ENCODE assay signal across 8 cellular contexts in the genomic region with DNA sequence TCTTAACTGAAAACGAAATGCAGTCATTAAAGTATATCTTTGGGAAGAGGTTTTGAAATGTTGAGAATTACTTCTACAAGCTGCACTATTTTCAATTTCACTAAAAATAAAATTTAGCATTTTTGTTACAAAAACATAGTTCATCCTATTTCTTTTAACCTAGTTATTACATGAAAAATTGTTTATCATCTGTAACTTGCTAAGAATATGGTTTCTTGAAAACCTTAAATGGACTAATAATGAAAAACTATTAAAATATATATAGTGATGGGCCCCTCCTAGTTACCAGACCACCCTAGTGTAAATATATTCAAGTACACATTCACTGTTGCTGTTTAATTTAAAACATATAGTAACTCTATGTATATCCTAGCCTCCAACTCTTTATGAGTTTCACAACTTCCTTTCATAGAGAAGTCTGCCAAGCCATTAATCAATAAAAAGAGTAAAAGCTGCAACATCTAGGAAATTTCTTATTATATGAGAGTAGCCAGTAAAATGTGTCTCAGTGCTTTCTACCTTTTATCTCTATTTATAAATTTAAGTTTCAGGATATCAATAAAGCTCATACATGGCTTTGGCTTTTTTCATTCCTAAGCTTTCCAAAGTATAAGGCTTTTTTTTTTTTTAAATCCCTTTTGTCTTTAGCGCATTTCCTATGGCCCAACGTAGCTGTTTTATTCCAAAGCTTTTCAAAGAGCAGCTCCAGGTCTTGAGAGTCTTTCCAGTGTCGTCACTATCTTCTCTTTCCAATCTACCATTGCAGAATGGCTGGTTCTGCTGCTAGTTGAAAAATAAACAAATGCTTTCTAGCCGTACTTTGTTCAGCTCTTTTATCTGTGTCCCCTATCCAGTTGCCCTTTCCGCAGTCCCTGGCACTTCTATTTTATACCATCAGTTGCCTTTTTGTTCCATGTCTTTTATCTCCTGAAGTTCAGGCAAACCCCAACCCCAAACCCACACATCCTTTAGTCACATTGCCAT. TPM values are rescaled to one million over a fixed set of nuclear protein-coding genes. Genes with fewer than 3 reads are reported as not detected.
A peak's percentile ranks its signal among the peaks of the same experiment; 100 is the strongest.
DNase-seq lines count a peak whose midpoint lies in the region; ATAC-seq, FAIRE-seq and TF ChIP-seq lines count a peak whose summit lies in the region.

No MANE protein-coding gene starts in this region.

- H3K9me3 ChIP-seq in CD4-positive, CD25-positive, alpha-beta regulatory T cell (ENCODE audit: control insufficient read depth in 2 of 2, low read length in 2 of 2): no peaks in the 10 kb centered on the region
- H3K9me3 ChIP-seq in kidney (ENCODE audit: control insufficient read depth in 1 of 2, low read length in 2 of 2): no peaks in the 10 kb centered on the region

- peak overlapping the region; percentile 78 to 99 for H3K9ac ChIP-seq in kidney (ENCODE audit: low read length in 2 of 2)

- intact Hi-C loops in kidney (cut with DNase I): loop anchor here (10.0 kb wide), 1 partner anchor 481 kb away; no protein-coding TSS in a partner anchor

- FAIRE-seq in kidney (lab: Jason Lieb, UNC): no peak

- no peak for TF ChIP-seq CTCF in kidney (IDR thresholded peaks at IDR 0.05; ENCODE audit: borderline replicate concordance, extremely low read depth, insufficient read depth)

- H3K4me3 Mint-ChIP-seq in CD4-positive, CD25-positive, alpha-beta regulatory T cell: peak overlapping the region; percentile 96 to 98 (median 96)
- peak overlapping the region; percentile 87 for H3K4me3 Mint-ChIP-seq in activated naive CD8-positive, alpha-beta T cell

- peak overlapping the region; percentile 99 for H3K4me3 ChIP-seq in CD4-positive, CD25-positive, alpha-beta regulatory T cell (ENCODE audit: low read depth, low read length)
- peak overlapping the region; percentile 77 to 92 for H3K4me3 ChIP-seq in kidney (ENCODE audit: low read length in 2 of 2)

- H3K36me3 Mint-ChIP-seq in CD4-positive, CD25-positive, alpha-beta regulatory T cell: peaks cover 30% of the 10 kb centered on the region
- peaks cover 39% of the 10 kb centered on the region for H3K36me3 Mint-ChIP-seq in activated naive CD8-positive, alpha-beta T cell

- ATAC-seq in CD4-positive, CD25-positive, alpha-beta regulatory T cell (ENCODE audit: low read depth in 2 of 2): no peak
- ATAC-seq in HG03045 (IDR thresholded peaks at IDR 0.05; ENCODE audit: unreplicated experiment): no peak

- H3K4me1 ChIP-seq in CD4-positive, CD25-positive, alpha-beta regulatory T cell (ENCODE audit: control insufficient read depth, insufficient read depth, low read length, poor library complexity, severe bottlenecking): peaks cover 91% of the 10 kb centered on the region
- peaks cover 22 to 26% of the 10 kb centered on the region in 2 donors for H3K4me1 ChIP-seq in kidney (ENCODE audit: control insufficient read depth in 1 of 2, insufficient read depth in 1 of 2, low read depth in 1 of 2, low read length in 2 of 2)

- H3K27ac Mint-ChIP-seq in CD4-positive, CD25-positive, alpha-beta regulatory T cell: peak overlapping the region; percentile 73 to 96 (median 89)
- H3K27ac Mint-ChIP-seq in activated naive CD8-positive, alpha-beta T cell: peak overlapping the region; percentile 94

- H3K36me3 ChIP-seq in CD4-positive, CD25-positive, alpha-beta regulatory T cell (ENCODE audit: control insufficient read depth, insufficient read depth, low read length): peaks cover 18% of the 10 kb centered on the region
- peaks cover 7 to 42% of the 10 kb centered on the region in 2 donors for H3K36me3 ChIP-seq in kidney (ENCODE audit: control insufficient read depth in 1 of 2, insufficient read depth in 2 of 2, low read length in 2 of 2)

- no peaks in the 10 kb centered on the region for H3K9me3 Mint-ChIP-seq in CD4-positive, CD25-positive, alpha-beta regulatory T cell
- no peaks in the 10 kb centered on the region for H3K9me3 Mint-ChIP-seq in activated naive CD8-positive, alpha-beta T cell (ENCODE audit: low read depth)

- no peaks in the 10 kb centered on the region for H3K27me3 ChIP-seq in CD4-positive, CD25-positive, alpha-beta regulatory T cell (ENCODE audit: control insufficient read depth, insufficient read depth, low read length)

- DNase-seq in CD4-positive, CD25-positive, alpha-beta regulatory T cell: no peak
- DNase-seq in HT-29 (ENCODE audit: low spot score): peak; percentile 60
- no peak for DNase-seq in kidney
- DNase-seq in superior temporal gyrus (ENCODE audit: extremely low spot score): peak; percentile 76
- DNase-seq in NCI-H1105 (lab: John Stamatoyannopoulos, UW): no peak
- DNase-seq in SK-N-DZ (ENCODE audit: low spot score): no peak

- peaks cover 6% of the 10 kb centered on the region for H3K27me3 Mint-ChIP-seq in CD4-positive, CD25-positive, alpha-beta regulatory T cell
- no peaks in the 10 kb centered on the region for H3K27me3 Mint-ChIP-seq in activated naive CD8-positive, alpha-beta T cell

- H3K4me1 Mint-ChIP-seq in CD4-positive, CD25-positive, alpha-beta regulatory T cell: peaks cover 48 to 79% (median 63%) of the 10 kb centered on the region in 4 donors
- H3K4me1 Mint-ChIP-seq in activated naive CD8-positive, alpha-beta T cell (ENCODE audit: low read depth): peaks cover 80% of the 10 kb centered on the region

- peak overlapping the region; percentile 98 for H3K27ac ChIP-seq in CD4-positive, CD25-positive, alpha-beta regulatory T cell (ENCODE audit: insufficient read depth, low read length, poor library complexity, severe bottlenecking)
- H3K27ac ChIP-seq in kidney (ENCODE audit: low read depth in 2 of 2, low read length in 2 of 2): peak overlapping the region; percentile 100

RNA-seq across cellular contexts. Expression of gene IRF2BP2, which starts 6.5 kb away (rescaled TPM):
- 375 TPM for total RNA-seq in CD4-positive, CD25-positive, alpha-beta regulatory T cell
- polyA plus RNA-seq in CD4-positive, CD25-positive, alpha-beta regulatory T cell: 10 to 100 TPM; 21.1 to 36.0 (median 24.2) TPM
- total RNA-seq in HT-29 (2014; rRNA removed; shearing (Covaris generic)): 203 and 235 TPM in 2 replicates
- 130 TPM for total RNA-seq in kidney
- polyA plus RNA-seq in kidney (ENCODE audit: insufficient read depth, low read depth, low replicate concordance): 53.8 TPM
- 32.0 and 33.3 TPM in 2 replicates for polyA plus RNA-seq in SK-N-DZ (2014; cell fraction: cytosol; rRNA removed)
- polyA plus RNA-seq in SK-N-DZ (2014; cell fraction: nucleus; rRNA removed): 24.3 and 26.1 TPM in 2 replicates

Comparison
In these comparisons a context has a peak if more than half of its experiments do, and no peak if none do; other contexts are left out.
1. DNase-seq: peak in HT-29 (single experiment) and superior temporal gyrus (single experiment); none in CD4-positive, CD25-positive, alpha-beta regulatory T cell (0 of 3), kidney (single experiment), NCI-H1105 (single experiment) and SK-N-DZ (single experiment).